Comparison of ENCODE assay signal across 1 cellular context in genomic region chr2:11515441-11516071, GRCh38.
A peak's percentile ranks its signal among the peaks of the same experiment; 100 is the strongest.
TF ChIP-seq lines count a peak whose summit lies in the region.

No MANE protein-coding gene starts in this region.

TF ChIP-seq in HepG2, 621 proteins besides CTCF, POLR2A, EP300 and RAD21:
- no peak for TF ChIP-seq NCOA2 (CRISPR knock-in tag; IDR thresholded peaks at IDR 0.05)
- no peak for TF ChIP-seq ZNF235 (CRISPR knock-in tag; IDR thresholded peaks at IDR 0.05; ENCODE audit: borderline replicate concordance)
- TF ChIP-seq, protein P1, sequence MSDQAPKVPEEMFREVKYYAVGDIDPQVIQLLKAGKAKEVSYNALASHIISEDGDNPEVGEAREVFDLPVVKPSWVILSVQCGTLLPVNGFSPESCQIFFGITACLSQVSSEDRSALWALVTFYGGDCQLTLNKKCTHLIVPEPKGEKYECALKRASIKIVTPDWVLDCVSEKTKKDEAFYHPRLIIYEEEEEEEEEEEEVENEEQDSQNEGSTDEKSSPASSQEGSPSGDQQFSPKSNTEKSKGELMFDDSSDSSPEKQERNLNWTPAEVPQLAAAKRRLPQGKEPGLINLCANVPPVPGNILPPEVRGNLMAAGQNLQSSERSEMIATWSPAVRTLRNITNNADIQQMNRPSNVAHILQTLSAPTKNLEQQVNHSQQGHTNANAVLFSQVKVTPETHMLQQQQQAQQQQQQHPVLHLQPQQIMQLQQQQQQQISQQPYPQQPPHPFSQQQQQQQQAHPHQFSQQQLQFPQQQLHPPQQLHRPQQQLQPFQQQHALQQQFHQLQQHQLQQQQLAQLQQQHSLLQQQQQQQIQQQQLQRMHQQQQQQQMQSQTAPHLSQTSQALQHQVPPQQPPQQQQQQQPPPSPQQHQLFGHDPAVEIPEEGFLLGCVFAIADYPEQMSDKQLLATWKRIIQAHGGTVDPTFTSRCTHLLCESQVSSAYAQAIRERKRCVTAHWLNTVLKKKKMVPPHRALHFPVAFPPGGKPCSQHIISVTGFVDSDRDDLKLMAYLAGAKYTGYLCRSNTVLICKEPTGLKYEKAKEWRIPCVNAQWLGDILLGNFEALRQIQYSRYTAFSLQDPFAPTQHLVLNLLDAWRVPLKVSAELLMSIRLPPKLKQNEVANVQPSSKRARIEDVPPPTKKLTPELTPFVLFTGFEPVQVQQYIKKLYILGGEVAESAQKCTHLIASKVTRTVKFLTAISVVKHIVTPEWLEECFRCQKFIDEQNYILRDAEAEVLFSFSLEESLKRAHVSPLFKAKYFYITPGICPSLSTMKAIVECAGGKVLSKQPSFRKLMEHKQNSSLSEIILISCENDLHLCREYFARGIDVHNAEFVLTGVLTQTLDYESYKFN (CRISPR knock-in tag; conservative IDR thresholded peaks at IDR 0.05), result no peak
- no peak for TF ChIP-seq ZNF512 (CRISPR knock-in tag; IDR thresholded peaks at IDR 0.05)
- no peak for TF ChIP-seq ZNF24 (IDR thresholded peaks at IDR 0.05)
- TF ChIP-seq ZNF747 (CRISPR knock-in tag; IDR thresholded peaks at IDR 0.05; ENCODE audit: borderline replicate concordance), result no peak
- TF ChIP-seq SPEN (CRISPR knock-in tag; IDR thresholded peaks at IDR 0.05; ENCODE audit: low read depth), result no peak
- TF ChIP-seq EED (CRISPR knock-in tag; IDR thresholded peaks at IDR 0.05), result no peak
- TF ChIP-seq ZFP90 (CRISPR knock-in tag; IDR thresholded peaks at IDR 0.05; ENCODE audit: borderline replicate concordance), result no peak
- no peak for TF ChIP-seq KLF12 (CRISPR knock-in tag; IDR thresholded peaks at IDR 0.05; ENCODE audit: borderline replicate concordance)
- TF ChIP-seq MTF2 (CRISPR knock-in tag; IDR thresholded peaks at IDR 0.05; ENCODE audit: borderline replicate concordance), result no peak
- TF ChIP-seq ZNF687 (CRISPR knock-in tag; IDR thresholded peaks at IDR 0.05), result peak; percentile 60
- peak; percentile 24; the same call in 1 of the 2 replicates for TF ChIP-seq ZNF263 (CRISPR knock-in tag; IDR thresholded peaks at IDR 0.05)
- no peak for TF ChIP-seq HES4 (CRISPR knock-in tag; IDR thresholded peaks at IDR 0.05; ENCODE audit: borderline replicate concordance)
- TF ChIP-seq ZNF83 (CRISPR knock-in tag; IDR thresholded peaks at IDR 0.05; ENCODE audit: borderline replicate concordance), result no peak
- TF ChIP-seq MAF1 (CRISPR knock-in tag; IDR thresholded peaks at IDR 0.05; ENCODE audit: borderline replicate concordance), result no peak
- no peak for TF ChIP-seq ZNF446 (CRISPR knock-in tag; IDR thresholded peaks at IDR 0.05)
- TF ChIP-seq CEBPB (IDR thresholded peaks at IDR 0.05; ENCODE audit: borderline replicate concordance, low read depth, low read length), result no peak
- TF ChIP-seq ZNF17 (CRISPR knock-in tag; IDR thresholded peaks at IDR 0.05), result no peak
- no peak for TF ChIP-seq PRPF4 (IDR thresholded peaks at IDR 0.05; ENCODE audit: low read depth, low read length, poor library complexity, severe bottlenecking)
- no peak for TF ChIP-seq FOXM1 (CRISPR knock-in tag; IDR thresholded peaks at IDR 0.05)
- TF ChIP-seq DBP (CRISPR knock-in tag; IDR thresholded peaks at IDR 0.05; ENCODE audit: not compliant biosample characterization), result no peak
- TF ChIP-seq ZNF724P (CRISPR knock-in tag; IDR thresholded peaks at IDR 0.05; ENCODE audit: borderline replicate concordance), result 0 out of 2 replicates have a peak, but pooled peaks have one; percentile 27
- TF ChIP-seq HNRNPK (IDR thresholded peaks at IDR 0.05; ENCODE audit: low read depth, low read length, poor library complexity, severe bottlenecking), result no peak
- TF ChIP-seq ZNF674 (CRISPR knock-in tag; IDR thresholded peaks at IDR 0.05; ENCODE audit: low read depth), result no peak
- no peak for TF ChIP-seq ZNF746 (CRISPR knock-in tag; IDR thresholded peaks at IDR 0.05)
- TF ChIP-seq ZNF772 (CRISPR knock-in tag; IDR thresholded peaks at IDR 0.05), result 0 out of 2 replicates have a peak, but pooled peaks have one; percentile 34
- TF ChIP-seq EZH2 (conservative IDR thresholded peaks at IDR 0.05; ENCODE audit: low read depth, low read length), result no peak
- TF ChIP-seq, protein P2, sequence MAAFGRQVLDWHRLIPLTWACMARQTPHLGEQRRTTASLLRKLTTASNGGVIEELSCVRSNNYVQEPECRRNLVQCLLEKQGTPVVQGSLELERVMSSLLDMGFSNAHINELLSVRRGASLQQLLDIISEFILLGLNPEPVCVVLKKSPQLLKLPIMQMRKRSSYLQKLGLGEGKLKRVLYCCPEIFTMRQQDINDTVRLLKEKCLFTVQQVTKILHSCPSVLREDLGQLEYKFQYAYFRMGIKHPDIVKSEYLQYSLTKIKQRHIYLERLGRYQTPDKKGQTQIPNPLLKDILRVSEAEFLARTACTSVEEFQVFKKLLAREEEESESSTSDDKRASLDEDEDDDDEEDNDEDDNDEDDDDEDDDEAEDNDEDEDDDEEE (CRISPR knock-in tag; IDR thresholded peaks at IDR 0.05), result no peak
- TF ChIP-seq GLMP (CRISPR knock-in tag; IDR thresholded peaks at IDR 0.05; ENCODE audit: borderline replicate concordance), result no peak
- no peak for TF ChIP-seq RORA (CRISPR knock-in tag; IDR thresholded peaks at IDR 0.05)
- TF ChIP-seq FLYWCH1 (CRISPR knock-in tag; IDR thresholded peaks at IDR 0.05), result no peak
- TF ChIP-seq SMC3 (IDR thresholded peaks at IDR 0.05; ENCODE audit: low read length), result no peak
- 0 out of 2 replicates have a peak, but pooled peaks have one; percentile 27 for TF ChIP-seq ZFP91 (CRISPR knock-in tag; IDR thresholded peaks at IDR 0.05; ENCODE audit: borderline replicate concordance)
- no peak for TF ChIP-seq RFX3 (CRISPR knock-in tag; IDR thresholded peaks at IDR 0.05)
- TF ChIP-seq POLR2AphosphoS2 (IDR thresholded peaks at IDR 0.05; ENCODE audit: low read depth, low read length), result no peak
- TF ChIP-seq FOXA1 (IDR thresholded peaks at IDR 0.05), result no peak
- no peak for TF ChIP-seq FOXA1 (CRISPR knock-in tag; IDR thresholded peaks at IDR 0.05)
- no peak for TF ChIP-seq ZNF775 (CRISPR knock-in tag; IDR thresholded peaks at IDR 0.05; ENCODE audit: borderline replicate concordance)
- no peak for TF ChIP-seq ZNF878 (CRISPR knock-in tag; IDR thresholded peaks at IDR 0.05)
- TF ChIP-seq ZNF232 (CRISPR knock-in tag; IDR thresholded peaks at IDR 0.05; ENCODE audit: borderline replicate concordance), result no peak
